Comparison of ENCODE assay signal across 10 cellular contexts in genomic region chrX:42096262-42096939, GRCh38.
DNase-seq lines count a peak whose midpoint lies in the region; TF ChIP-seq lines count a peak whose summit lies in the region.
"Had no signal": no experiment of that assay in that cellular context is flagged by ENCODE, and none has a peak within 500 bp of the region (broad histone marks: within the 10 kb centered on the region; RNA-seq: fewer than 3 reads in every experiment).

No MANE protein-coding gene starts in this region.

- H3F3A ChIP-seq in GM23248 (ENCODE audit: insufficient read depth): peaks cover 4% of the 10 kb centered on the region; the same call in 1 of the 2 replicates

- TF ChIP-seq CTCF in fibroblast of pulmonary artery (IDR thresholded peaks at IDR 0.05; ENCODE audit: low read length, missing control alignments) (no peak), retinal pigment epithelial cell (conservative IDR thresholded peaks at IDR 0.05; ENCODE audit: low read depth, low read length) (no peak), suprapubic skin (IDR thresholded peaks at IDR 0.05) (no peak)

- no peaks in the 10 kb centered on the region for H3K9me2 ChIP-seq in GM23248 (ENCODE audit: insufficient read depth)

- H4K20me1 ChIP-seq in GM23248 (ENCODE audit: insufficient read depth): no peaks in the 10 kb centered on the region

- H3K9ac ChIP-seq in GM23248: peak overlapping the region; percentile 43; the same call in 1 of the 2 replicates

- H3K4me3 ChIP-seq in GM23248: no peak overlapping the region
- no peak overlapping the region for H3K4me3 ChIP-seq in SJSA1
- no peak overlapping the region for H3K4me3 ChIP-seq in fibroblast of pulmonary artery (replicated peaks; ENCODE audit: low read depth, low read length)
- H3K4me3 ChIP-seq in retinal pigment epithelial cell (ENCODE audit: low read length): no peak overlapping the region
- no peak overlapping the region for H3K4me3 ChIP-seq in suprapubic skin
- H3K4me3 ChIP-seq: ascending aorta had no signal

- 28 to 36% methylated on average over 8 to 9 of the region's 9 CpGs for WGBS in GM23248 (ENCODE audit: low coverage in 1 of 2, low lambda C conversion rate in 2 of 2, missing lambda C conversion rate in 2 of 2), 2 experiments
- 79% methylated on average over 9 of the region's 9 CpGs for WGBS in suprapubic skin

- peak overlapping the region; percentile 82 for H3K27ac ChIP-seq in GM23248
- H3K27ac ChIP-seq in SJSA1: peak overlapping the region; percentile 64
- H3K27ac ChIP-seq in suprapubic skin: no peak overlapping the region

- H3K27me3 ChIP-seq in GM23248 (replicated peaks; ENCODE audit: insufficient read depth): no peaks in the 10 kb centered on the region
- no peaks in the 10 kb centered on the region for H3K27me3 ChIP-seq in SJSA1 (replicated peaks)
- no peaks in the 10 kb centered on the region for H3K27me3 ChIP-seq in suprapubic skin

- peak; percentile 85 for DNase-seq in GM23248
- DNase-seq in SJSA1 (ENCODE audit: low read depth in 1 of 2, low spot score in 2 of 2): peak; percentile 28 to 48
- DNase-seq in fibroblast of pulmonary artery (ENCODE audit: low read depth): peak; percentile 98
- peak; percentile 54 for DNase-seq in retinal pigment epithelial cell (ENCODE audit: low read depth)
- DNase-seq in germinal center (ENCODE audit: low spot score): no peak
- no peak for DNase-seq in SIG-M5 treated with dmso at 0.1 percent for 504 hours (lab: John Stamatoyannopoulos, UW; ENCODE audit: unreplicated experiment)
- DNase-seq in suprapubic skin (ENCODE audit: low spot score in 2 of 2): no peak
- DNase-seq: naive thymus-derived CD4-positive, alpha-beta T cell; NCI-H345 had no signal

- no peak for TF ChIP-seq POLR2A in suprapubic skin (IDR thresholded peaks at IDR 0.05)

- H3K4me2 ChIP-seq in GM23248 (ENCODE audit: unreplicated experiment): peak overlapping the region; percentile 35

- peaks cover 5% of the 10 kb centered on the region for H3K4me1 ChIP-seq in GM23248 (ENCODE audit: insufficient read depth)
- peaks cover 16% of the 10 kb centered on the region for H3K4me1 ChIP-seq in SJSA1 (replicated peaks)
- no peaks in the 10 kb centered on the region for H3K4me1 ChIP-seq in suprapubic skin
- H3K4me1 ChIP-seq: ascending aorta had no signal

- no peak for TF ChIP-seq EP300 in suprapubic skin (IDR thresholded peaks at IDR 0.05)

- 0 out of 2 replicates have a peak overlapping the region, but pooled peaks have one; percentile 44 for H2AFZ ChIP-seq in GM23248

- no peaks in the 10 kb centered on the region for H3K79me2 ChIP-seq in GM23248 (ENCODE audit: insufficient read depth)

- in situ Hi-C loops in GM23248 (cut with MboI): no loop called here

- H3K36me3 ChIP-seq in GM23248 (ENCODE audit: low read depth) (no peaks in the 10 kb centered on the region), SJSA1 (no peaks in the 10 kb centered on the region), suprapubic skin (no peaks in the 10 kb centered on the region)
- H3K36me3 ChIP-seq: ascending aorta had no signal

- no peaks in the 10 kb centered on the region for H3K9me3 ChIP-seq in GM23248 (ENCODE audit: low read depth)
- H3K9me3 ChIP-seq in SJSA1 (replicated peaks): no peaks in the 10 kb centered on the region
- H3K9me3 ChIP-seq in suprapubic skin: no peaks in the 10 kb centered on the region
- H3K9me3 ChIP-seq: ascending aorta had no signal

Comparison
In these comparisons a context has a peak if more than half of its experiments do, and no peak if none do; other contexts are left out.
1. DNase-seq: peak in GM23248 (single experiment), SJSA1 (2 of 2), fibroblast of pulmonary artery (single experiment) and retinal pigment epithelial cell (single experiment); none in germinal center (single experiment), SIG-M5 treated with dmso at 0.1 percent for 504 hours (single experiment) and suprapubic skin (0 of 2).